1 cellular context compared by ENCODE assay signal in genomic region chr2:118442949-118443348, GRCh38.
TF ChIP-seq lines count a peak whose summit lies in the region.

No MANE protein-coding gene starts in this region.

TF ChIP-seq in K562, 482 proteins besides CTCF, POLR2A, EP300 and RAD21 (continued from another document):
- TF ChIP-seq CEBPB (tag; IDR thresholded peaks at IDR 0.05), result no peak
- TF ChIP-seq RBM25 (IDR thresholded peaks at IDR 0.05; ENCODE audit: low read depth, low read length, severe bottlenecking), result no peak
- no peak for TF ChIP-seq SRSF1 (IDR thresholded peaks at IDR 0.05; ENCODE audit: low read depth, low read length)
- no peak for TF ChIP-seq GTF2F1 (IDR thresholded peaks at IDR 0.05; ENCODE audit: low read depth, low read length)
- TF ChIP-seq MEIS2 (IDR thresholded peaks at IDR 0.05; ENCODE audit: partially characterized antibody), result no peak
- TF ChIP-seq NFE2L1 (tag; IDR thresholded peaks at IDR 0.05; ENCODE audit: borderline replicate concordance, low read depth), result no peak
- no peak for TF ChIP-seq RREB1 (CRISPR knock-in tag; IDR thresholded peaks at IDR 0.05)
